ENCODE assay signal across 9 cellular contexts in the genomic region with DNA sequence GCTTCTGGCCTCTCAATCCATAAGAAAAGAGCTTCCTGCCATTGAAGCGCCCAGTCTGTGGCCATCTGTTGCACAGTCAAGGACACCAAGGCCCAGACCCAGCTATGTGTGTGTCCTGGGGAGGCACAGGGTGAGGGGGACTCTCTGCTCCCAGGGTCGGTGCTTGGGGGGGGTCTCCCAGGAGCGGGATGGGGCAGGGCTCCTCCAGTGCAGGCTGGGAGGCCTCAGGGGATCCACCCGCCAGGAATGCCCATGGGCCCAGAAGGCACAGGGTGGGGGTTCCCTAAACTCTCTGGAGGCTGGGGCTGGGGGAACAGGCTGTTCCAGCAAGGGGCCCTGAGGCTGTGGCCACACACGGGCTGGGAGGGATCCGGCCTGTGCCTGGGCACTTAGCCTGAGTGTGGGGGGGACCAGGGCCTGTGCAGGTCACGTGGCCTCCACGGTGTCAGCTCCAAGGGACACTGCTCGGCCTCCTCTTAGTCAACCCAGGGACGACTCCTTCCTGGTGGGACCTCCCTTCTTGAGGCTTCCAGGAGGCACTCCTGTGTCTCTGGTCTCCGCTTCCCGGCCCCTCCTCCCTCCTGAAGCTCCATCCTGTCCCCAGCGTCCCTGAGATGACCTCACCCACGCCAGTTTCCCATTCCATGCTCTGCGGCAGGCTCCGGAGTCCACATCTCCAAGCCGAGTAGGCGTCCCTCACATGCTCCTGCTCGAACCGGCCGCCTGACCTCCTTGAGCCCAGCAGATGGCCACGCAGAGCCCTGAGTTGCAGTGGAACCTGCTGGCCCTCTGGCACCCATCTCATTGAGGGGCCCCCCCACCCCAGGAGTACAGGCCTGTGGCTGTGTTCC. TPM values are rescaled to one million over a fixed set of nuclear protein-coding genes. Genes with fewer than 3 reads are reported as not detected.
DNase-seq lines count a peak whose midpoint lies in the region; ATAC-seq and TF ChIP-seq lines count a peak whose summit lies in the region.
"Had no signal": no experiment of that assay in that cellular context is flagged by ENCODE, and none has a peak within 500 bp of the region (broad histone marks: within the 10 kb centered on the region; RNA-seq: fewer than 3 reads in every experiment).

No MANE protein-coding gene starts in this region.

- peaks cover 11% of the 10 kb centered on the region for H3K4me1 ChIP-seq in lower lobe of right lung

- intact Hi-C loops in dendritic cell treated with granulocyte-macrophage colony-stimulating factor and Interleukin-4, amounts not matched to agents 40 ng/mL and 50 ng/mL, for 4 days (cut with micrococcal nuclease): no loop called here
- intact Hi-C loops in lower lobe of right lung (cut with DNase I): no loop called here

- TF ChIP-seq CTCF in AG09309 (IDR thresholded peaks at IDR 0.05; ENCODE audit: control insufficient read depth, insufficient read depth, low read depth, low read length, missing control alignments) (peak; percentile 72), lower lobe of right lung (IDR thresholded peaks at IDR 0.05) (peak; percentile 25)

- no peaks in the 10 kb centered on the region for H3K27me3 ChIP-seq in lower lobe of right lung (ENCODE audit: low read depth)

- H3K4me3 ChIP-seq in AG09309 (ENCODE audit: control insufficient read depth, low read depth, low read length) (no peak overlapping the region), lower lobe of right lung (no peak overlapping the region)

- H3K9me3 ChIP-seq in lower lobe of right lung: no peaks in the 10 kb centered on the region

- H3K36me3 Mint-ChIP-seq in dendritic cell treated with granulocyte-macrophage colony-stimulating factor and Interleukin-4, amounts not matched to agents 40 ng/mL and 50 ng/mL, for 4 days (ENCODE audit: low read depth): no peaks in the 10 kb centered on the region

- peaks cover 56% of the 10 kb centered on the region for H3K27me3 Mint-ChIP-seq in dendritic cell treated with granulocyte-macrophage colony-stimulating factor and Interleukin-4, amounts not matched to agents 40 ng/mL and 50 ng/mL, for 4 days

- ATAC-seq in lower lobe of right lung: peak; percentile 55 to 66
- no peak for ATAC-seq in HG03135 (IDR thresholded peaks at IDR 0.05; ENCODE audit: unreplicated experiment)
- no peak for ATAC-seq in HG03196 (IDR thresholded peaks at IDR 0.05; ENCODE audit: unreplicated experiment)

- no peak overlapping the region for H3K4me3 Mint-ChIP-seq in dendritic cell treated with granulocyte-macrophage colony-stimulating factor and Interleukin-4, amounts not matched to agents 40 ng/mL and 50 ng/mL, for 4 days

- H3K4me1 Mint-ChIP-seq in dendritic cell treated with granulocyte-macrophage colony-stimulating factor and Interleukin-4, amounts not matched to agents 40 ng/mL and 50 ng/mL, for 4 days (ENCODE audit: low read depth): peaks cover 18% of the 10 kb centered on the region

- peak overlapping the region; percentile 33 for H3K27ac ChIP-seq in lower lobe of right lung

- peak overlapping the region; percentile 8 for H3K27ac Mint-ChIP-seq in dendritic cell treated with granulocyte-macrophage colony-stimulating factor and Interleukin-4, amounts not matched to agents 40 ng/mL and 50 ng/mL, for 4 days

- DNase-seq in AG09309 (ENCODE audit: low read depth): no peak
- DNase-seq in M059J (ENCODE audit: low read depth): peak; percentile 47
- peak; percentile 62 for DNase-seq in lower lobe of right lung
- DNase-seq in NCI-H2029 treated with DMSO at 0.1 percent for 48 hours (lab: John Stamatoyannopoulos, UW): no peak
- DNase-seq in stimulated activated naive CD4-positive, alpha-beta T cell (lab: John Stamatoyannopoulos, UW): no peak
- DNase-seq: NCI-H1048 had no signal

- H3K9me3 Mint-ChIP-seq in dendritic cell treated with granulocyte-macrophage colony-stimulating factor and Interleukin-4, amounts not matched to agents 40 ng/mL and 50 ng/mL, for 4 days: no peaks in the 10 kb centered on the region

- H3K36me3 ChIP-seq in lower lobe of right lung: no peaks in the 10 kb centered on the region

RNA-seq across cellular contexts. Expression of a gene that starts 23.1 kb away (rescaled TPM):
- 1.0 and 4.3 TPM in 2 replicates for total RNA-seq in M059J (2014; rRNA removed; shearing (Covaris generic))
- total RNA-seq in lower lobe of right lung: 19.9 TPM

Comparison
In these comparisons a context has a peak if more than half of its experiments do, and no peak if none do; other contexts are left out.
1. DNase-seq: peak in M059J (single experiment) and lower lobe of right lung (single experiment); none in AG09309 (single experiment), NCI-H2029 treated with DMSO at 0.1 percent for 48 hours (single experiment) and stimulated activated naive CD4-positive, alpha-beta T cell (0 of 6).
2. ATAC-seq: peak in lower lobe of right lung (2 of 2); none in HG03135 (single experiment) and HG03196 (single experiment).